12 cellular contexts compared by ENCODE assay signal in genomic region chr3:187403768-187404270, GRCh38. TPM values are rescaled to one million over a fixed set of nuclear protein-coding genes. Genes with fewer than 3 reads are reported as not detected.
DNase-seq lines count a peak whose midpoint lies in the region; ATAC-seq, FAIRE-seq and TF ChIP-seq lines count a peak whose summit lies in the region.
"Had no signal": no experiment of that assay in that cellular context is flagged by ENCODE, and none has a peak within 500 bp of the region (broad histone marks: within the 10 kb centered on the region; RNA-seq: fewer than 3 reads in every experiment).

No MANE protein-coding gene starts in this region.

- no peaks in the 10 kb centered on the region for H3K36me3 ChIP-seq in pancreas
- no peaks in the 10 kb centered on the region for H3K36me3 ChIP-seq in testis (ENCODE audit: low read depth, missing control alignments)
- H3K36me3 ChIP-seq: ascending aorta, Peyer's patch, tibial artery had no signal

- ATAC-seq in esophagus mucosa (peak; percentile 95), pancreas (peak in 3 of 4 donors; percentile 62 to 88 (median 83)), HG03378 (IDR thresholded peaks at IDR 0.05; ENCODE audit: unreplicated experiment) (no peak)

- intact Hi-C loops in pancreas (cut with DNase I), result no loop called here
- intact Hi-C loops in testis (cut with DNase I; ENCODE audit: low total_unique reads), result no loop called here

- DNase-seq in EH (ENCODE audit: low read depth) (peak; percentile 98), RKO (ENCODE audit: low spot score) (peak; percentile 79), pancreas (peak in 1 of 6 donors; percentile 15), iPS-NIHi7 (ENCODE audit: extremely low spot score) (no peak), testis (no peak), NCI-H1092 treated with DMSO at 0.1 percent for 48 hours (lab: John Stamatoyannopoulos, UW) (no peak)
- DNase-seq: DND-41, Peyer's patch had no signal

- TF ChIP-seq CTCF in pancreas (IDR thresholded peaks at IDR 0.05), result no peak
- TF ChIP-seq CTCF in testis (IDR thresholded peaks at IDR 0.05), result no peak

- H3K4me1 ChIP-seq in pancreas, result no peaks in the 10 kb centered on the region
- H3K4me1 ChIP-seq in testis, result no peaks in the 10 kb centered on the region
- H3K4me1 ChIP-seq: Peyer's patch had no signal

- H3K9me3 ChIP-seq in pancreas, result no peaks in the 10 kb centered on the region
- no peaks in the 10 kb centered on the region for H3K9me3 ChIP-seq in testis
- H3K9me3 ChIP-seq: ascending aorta, Peyer's patch, tibial artery had no signal

- no peak for TF ChIP-seq POLR2A in testis (IDR thresholded peaks at IDR 0.05)

- WGBS in pancreas, 2 donors, result 35 to 47% methylated on average over 4 of the region's 4 CpGs
- WGBS in testis, 2 donors, result 44 to 52% methylated on average over 4 of the region's 4 CpGs

- H3K4me3 ChIP-seq in pancreas (no peak overlapping the region), testis (no peak overlapping the region)
- H3K4me3 ChIP-seq: ascending aorta, Peyer's patch, tibial artery had no signal

- H3K27ac ChIP-seq in pancreas (peak overlapping the region in 1 of 4 donors; percentile 9), testis (no peak overlapping the region)
- H3K27ac ChIP-seq: Peyer's patch had no signal

- no peaks in the 10 kb centered on the region for H3K27me3 ChIP-seq in pancreas
- H3K27me3 ChIP-seq in testis, result no peaks in the 10 kb centered on the region
- H3K27me3 ChIP-seq: ascending aorta, Peyer's patch, tibial artery had no signal

- FAIRE-seq in pancreas (lab: Jason Lieb, UNC), result no peak

RNA-seq across cellular contexts. Expression of gene RTP4, which starts 35.6 kb away (rescaled TPM):
- total RNA-seq in esophagus mucosa (1.8 TPM), pancreas (1 to 10 TPM in 5 of 6 donors, under 1 TPM in 1; 0.95 to 5.5 (median 1.7) TPM), testis (1 to 10 TPM; 1.4 to 2.0 TPM)
- polyA plus RNA-seq in pancreas (1 to 10 TPM; 3.1 to 3.2 TPM), testis (ENCODE audit: insufficient read depth, low read depth, low replicate concordance) (3.1 TPM)
- total RNA-seq: ascending aorta had no signal

Comparison
In these comparisons a context has a peak if more than half of its experiments do, and no peak if none do; other contexts are left out.
1. DNase-seq: peak in EH (single experiment) and RKO (single experiment); none in iPS-NIHi7 (single experiment), testis (single experiment) and NCI-H1092 treated with DMSO at 0.1 percent for 48 hours (single experiment).